In genomic region chr11:765025-765801, GRCh38 we compare ENCODE assay signal across 9 cellular contexts. TPM values are rescaled to one million over a fixed set of nuclear protein-coding genes. Genes with fewer than 3 reads are reported as not detected.
A peak's percentile ranks its signal among the peaks of the same experiment; 100 is the strongest.
DNase-seq lines count a peak whose midpoint lies in the region; ATAC-seq and TF ChIP-seq lines count a peak whose summit lies in the region.
"Had no signal": no experiment of that assay in that cellular context is flagged by ENCODE, and none has a peak within 500 bp of the region (broad histone marks: within the 10 kb centered on the region; RNA-seq: fewer than 3 reads in every experiment).

No MANE protein-coding gene starts in this region.

- peak; percentile 52 for ATAC-seq in body of pancreas
- no peak for ATAC-seq in GM21390 (IDR thresholded peaks at IDR 0.05; ENCODE audit: unreplicated experiment)

- DNase-seq in Caco-2 = peak; percentile 74 to 78
- peak; percentile 59 for DNase-seq in HuH-7 (ENCODE audit: low spot score)
- DNase-seq in T1000 (lab: John Stamatoyannopoulos, UW) = peak; percentile 16
- DNase-seq in body of pancreas = peak; percentile 66 to 75 (median 68)
- peak; percentile 46 for DNase-seq in iris pigment epithelial cell (ENCODE audit: low read depth)
- peak; percentile 48 to 51 for DNase-seq in stimulated activated CD4-positive, alpha-beta T cell treated with anti-CD3 and anti-CD28 coated beads, Interleukin-2, amount 100 ng/mL, for 48 hours
- DNase-seq in NCI-H187 treated with DMSO at 0.1 percent for 48 hours (lab: John Stamatoyannopoulos, UW) = no peak

- peaks cover 13% of the 10 kb centered on the region for H3K36me3 ChIP-seq in Caco-2 (ENCODE audit: control insufficient read depth, insufficient read depth, low read length)
- H3K36me3 ChIP-seq in body of pancreas (replicated peaks in 1 of 2; ENCODE audit: insufficient read depth in 1 of 2, low read depth in 2 of 2) = peaks cover 0 to 16% of the 10 kb centered on the region in 2 donors

- H3K9me3 ChIP-seq in Caco-2 = no peaks in the 10 kb centered on the region
- H3K9me3 ChIP-seq in body of pancreas = no peaks in the 10 kb centered on the region

- TF ChIP-seq CTCF in Caco-2 (IDR thresholded peaks at IDR 0.05; ENCODE audit: insufficient read depth in 1 of 2, low read depth in 1 of 2, low read length in 1 of 2, severe bottlenecking in 1 of 2, unreplicated experiment in 1 of 2) (peak; percentile 63 to 66), body of pancreas (IDR thresholded peaks at IDR 0.05) (peak; percentile 37 to 79 (median 69))

- H3K9me3 Mint-ChIP-seq in Caco-2 (ENCODE audit: unreplicated experiment) = no peaks in the 10 kb centered on the region
- H3K9me3 Mint-ChIP-seq: IgD-negative memory B cell had no signal

- CTCF ChIA-PET in Caco-2 (lab: Charles Lee) = interaction anchor here (0.7 kb wide), 1 partner anchor 9 kb away, joined by 3 read pairs; no protein-coding TSS in a partner anchor

- no peaks in the 10 kb centered on the region for H3K4me1 Mint-ChIP-seq in Caco-2 (ENCODE audit: low read depth, unreplicated experiment)

- POLR2A ChIA-PET in Caco-2 (lab: Charles Lee) = interaction anchor here (0.5 kb wide), 1 partner anchor 12 kb away, joined by 7 read pairs; the partner anchor contains the start of gene GATD1

- H3K27me3 ChIP-seq in Caco-2 (replicated peaks; ENCODE audit: control insufficient read depth, insufficient read depth, low read length) (no peaks in the 10 kb centered on the region), body of pancreas (no peaks in the 10 kb centered on the region)

- H3K4me1 ChIP-seq in Caco-2 (no peaks in the 10 kb centered on the region), body of pancreas (peaks cover 7% of the 10 kb centered on the region)

- no TSS peak for BruUV-seq in Caco-2 (replicated peaks; lab: Mats Ljungman, UMichigan)

- peak overlapping the region; percentile 48 for H3K27ac Mint-ChIP-seq in Caco-2 (ENCODE audit: unreplicated experiment)

- no peak overlapping the region for H3K4me3 Mint-ChIP-seq in Caco-2 (ENCODE audit: unreplicated experiment)

- peaks cover 89% of the 10 kb centered on the region for H3K36me3 Mint-ChIP-seq in Caco-2 (ENCODE audit: insufficient read depth, unreplicated experiment)
- H3K36me3 Mint-ChIP-seq: IgD-negative memory B cell had no signal

- no peak for TF ChIP-seq POLR2A in body of pancreas (IDR thresholded peaks at IDR 0.05)

- 69 to 70% methylated on average over 18 to 19 of the region's 19 CpGs for WGBS in body of pancreas, 2 donors

- H3K27ac ChIP-seq in body of pancreas = no peak overlapping the region

- no peaks in the 10 kb centered on the region for H3K27me3 Mint-ChIP-seq in Caco-2 (ENCODE audit: insufficient read depth, unreplicated experiment)
- H3K27me3 Mint-ChIP-seq: IgD-negative memory B cell had no signal

- H3K4me3 ChIP-seq in Caco-2 (ENCODE audit: low read depth, low read length) (no peak overlapping the region), body of pancreas (no peak overlapping the region)

- intact Hi-C loops in Caco-2 (cut with micrococcal nuclease; ENCODE audit: unreplicated experiment) (no loop called here), body of pancreas (cut with DNase I) (no loop called here)

RNA-seq across cellular contexts. Expression of gene GATD1, which starts 12.1 kb away (rescaled TPM):
- total RNA-seq in Caco-2 (2022) (85.0 and 91.5 TPM in 2 replicates), body of pancreas (10 to 100 TPM; 14.0 to 28.7 TPM)

RNA-seq across cellular contexts. Expression of gene TALDO1, which starts 17.9 kb away (rescaled TPM):
- total RNA-seq in Caco-2 (2022) (293 and 300 TPM in 2 replicates), body of pancreas (100 to 1,000 TPM in 1 of 2 donors, 10 to 100 TPM in 1; 78.9 to 119 TPM)

RNA-seq across cellular contexts. Expression of gene CEND1, which starts 24.7 kb away (rescaled TPM):
- total RNA-seq in Caco-2 (2022) = not detected in 2 replicates
- total RNA-seq in body of pancreas = under 1 TPM in 1 of 2 donors, not detected in 1; 0.78 TPM

RNA-seq across cellular contexts. Expression of gene SLC25A22, which starts 32.9 kb away (rescaled TPM):
- total RNA-seq in Caco-2 (2022) (31.8 and 37.6 TPM in 2 replicates), body of pancreas (10 to 100 TPM; 55.8 to 69.5 TPM)

RNA-seq across cellular contexts. Expression of gene PIDD1, which starts 39.8 kb away (rescaled TPM):
- 21.3 and 25.3 TPM in 2 replicates for total RNA-seq in Caco-2 (2022)
- total RNA-seq in body of pancreas = 10 to 100 TPM; 11.9 to 98.6 TPM
